Comparison of ENCODE assay signal across 29 cellular contexts in genomic region chr7:136105191-136105590, GRCh38.
"Had no signal": no experiment of that assay in that cellular context is flagged by ENCODE, and none has a peak within 500 bp of the region (broad histone marks: within the 10 kb centered on the region; RNA-seq: fewer than 3 reads in every experiment).

No MANE protein-coding gene starts in this region.

- H3K27ac ChIP-seq: colonic mucosa, coronary artery, dorsolateral prefrontal cortex, epithelial cell of prostate, esophagus muscularis mucosa, esophagus squamous epithelium, foreskin keratinocyte, gastrocnemius medialis, gastroesophageal sphincter, heart left ventricle, heart right ventricle had no signal

- H3K4me1 ChIP-seq: colonic mucosa, esophagus muscularis mucosa, esophagus squamous epithelium, foreskin keratinocyte, gastrocnemius medialis, gastroesophageal sphincter, heart left ventricle, heart right ventricle had no signal

- H3K4me3 Mint-ChIP-seq: dendritic cell treated with granulocyte-macrophage colony-stimulating factor and Interleukin-4, amounts not matched to agents 40 ng/mL and 50 ng/mL, for 4 days; effector memory CD8-positive, alpha-beta T cell; endodermal cell had no signal

- ATAC-seq: effector memory CD8-positive, alpha-beta T cell; esophagus mucosa; foreskin keratinocyte; gastrocnemius medialis; gastroesophageal sphincter; heart left ventricle; heart right ventricle had no signal

- DNase-seq: colonic mucosa; cortex of kidney; dermis blood vessel endothelial cell; dorsolateral prefrontal cortex; effector CD4-positive, alpha-beta T cell; effector CD8-positive, alpha-beta T cell; effector memory CD4-positive, alpha-beta T cell; effector memory CD8-positive, alpha-beta T cell; endodermal cell; erythroblast; esophagus squamous epithelium; foreskin fibroblast; foreskin keratinocyte; foreskin melanocyte; gastrocnemius medialis; glutamatergic neuron; head of caudate nucleus; heart left ventricle; heart right ventricle had no signal

- H3K27me3 Mint-ChIP-seq: dendritic cell treated with granulocyte-macrophage colony-stimulating factor and Interleukin-4, amounts not matched to agents 40 ng/mL and 50 ng/mL, for 4 days; effector memory CD8-positive, alpha-beta T cell had no signal

- FAIRE-seq: colon, endometrium, endothelial cell of umbilical vein, frontal cortex had no signal

- H3K4me1 Mint-ChIP-seq: endodermal cell had no signal

- H3K9me3 ChIP-seq: colonic mucosa, esophagus squamous epithelium, gastrocnemius medialis had no signal

- H3K9me3 Mint-ChIP-seq: effector memory CD8-positive, alpha-beta T cell had no signal

- H3K27ac Mint-ChIP-seq: dendritic cell treated with granulocyte-macrophage colony-stimulating factor and Interleukin-4, amounts not matched to agents 40 ng/mL and 50 ng/mL, for 4 days; effector memory CD8-positive, alpha-beta T cell; endodermal cell had no signal

- H3K36me3 ChIP-seq: colonic mucosa, esophagus muscularis mucosa, esophagus squamous epithelium, gastrocnemius medialis, gastroesophageal sphincter, heart left ventricle, heart right ventricle had no signal

- H3K4me3 ChIP-seq: colonic mucosa, coronary artery, dorsolateral prefrontal cortex, esophagus muscularis mucosa, esophagus squamous epithelium, gastrocnemius medialis, gastroesophageal sphincter, heart left ventricle, heart right ventricle had no signal

- H3K27me3 ChIP-seq: colonic mucosa, dorsolateral prefrontal cortex, esophagus muscularis mucosa, esophagus squamous epithelium, foreskin keratinocyte, gastrocnemius medialis, gastroesophageal sphincter, heart left ventricle, heart right ventricle had no signal
